In the genomic region with DNA sequence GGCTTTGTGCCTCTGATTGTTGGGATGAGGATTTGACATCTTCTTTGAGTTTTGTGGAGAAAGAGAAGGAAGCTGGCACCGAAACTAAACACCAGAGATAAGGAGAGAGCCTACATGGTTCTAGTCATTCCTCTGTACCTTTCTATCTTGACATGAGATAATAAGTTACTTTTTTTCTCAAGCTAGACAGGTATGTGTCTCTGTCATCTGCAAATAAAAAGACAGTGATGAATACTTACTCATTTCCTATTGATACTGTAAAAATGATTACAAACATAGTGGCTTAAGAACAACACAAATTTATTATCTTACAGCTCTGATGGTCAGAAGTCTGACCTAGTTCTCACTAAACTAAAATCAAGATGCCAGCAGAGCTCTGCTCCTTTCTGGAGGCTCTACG, we compare ENCODE assay signal across 37 cellular contexts.
"Had no signal": no experiment of that assay in that cellular context is flagged by ENCODE, and none has a peak within 500 bp of the region (broad histone marks: within the 10 kb centered on the region; RNA-seq: fewer than 3 reads in every experiment).

No MANE protein-coding gene starts in this region.

- H3K4me3 Mint-ChIP-seq: activated B cell treated with CpG ODN at 0.5 μM for 24 hours; activated CD4-positive, alpha-beta memory T cell treated with anti-CD3 and anti-CD28 coated beads for 36 hours; activated CD4-positive, alpha-beta T cell treated with anti-CD3 and anti-CD28 coated beads, Interleukin-2, amount 10 ng/mL, durations not matched to agents 24 days and 14 days; activated CD8-positive, alpha-beta T cell treated with anti-CD3 and anti-CD28 coated beads for 36 hours; activated naive CD4-positive, alpha-beta T cell treated with anti-CD3 and anti-CD28 coated beads for 36 hours; activated naive CD8-positive, alpha-beta T cell treated with anti-CD3 and anti-CD28 coated beads for 36 hours; activated T-cell treated with anti-CD3 and anti-CD28 coated beads, Interleukin-2, amount 50 U/mL, for 4 hours; activated T-cell treated with anti-CD3 and anti-CD28 coated beads, Interleukin-2, amount 50 U/mL, for 72 hours; activated T-helper 1 cell treated with anti-CD3 and anti-CD28 coated beads, Interleukin-12 subunit alpha, Interleukin-12 subunit beta, Interleukin-2, Interleukin-4 antibody, amounts not matched to agents 30 ng/mL and 10 ng/mL and 1 ng/mL, durations not matched to agents 14 hours and 24 hours and 36 hours; activated T-helper 17 cell treated with anti-CD3 and anti-CD28 coated beads, Interleukin-2, amount 50 U/mL, for 72 hours; central memory CD8-positive, alpha-beta T cell; T-helper 1 cell treated with Interleukin-12 subunit alpha and Interleukin-12 subunit beta and Interleukin-4 antibody, amounts not matched to agents 30 μg/mL and 1 μg/mL, for 36 hours; T-helper 2 cell treated with Interferon-gamma antibody and Interleukin-4, amounts not matched to agents 5 μg/mL and 100 μg/mL, for 36 hours had no signal

- ATAC-seq: activated CD8-positive, alpha-beta T cell treated with anti-CD3 and anti-CD28 coated beads for 36 hours; activated naive CD4-positive, alpha-beta T cell treated with anti-CD3 and anti-CD28 coated beads, Interleukin-2, amount 50 U/mL, for 72 hours; activated T-cell treated with anti-CD3 and anti-CD28 coated beads, Interleukin-2, amount 50 U/mL, for 4 hours; activated T-cell treated with anti-CD3 and anti-CD28 coated beads, Interleukin-2, amount 50 U/mL, for 72 hours; activated T-helper 17 cell treated with anti-CD3 and anti-CD28 coated beads, Interleukin-2, amount 50 U/mL, for 72 hours; body of pancreas had no signal

- H3K27ac ChIP-seq: adrenal gland, body of pancreas, brain microvascular endothelial cell, breast epithelium, cardiac muscle cell, VCaP had no signal

- H3K4me1 ChIP-seq: adrenal gland, body of pancreas, breast epithelium had no signal

- DNase-seq: activated B cell treated with CpG ODN at 0.5 μM for 24 hours; activated CD4-positive, alpha-beta memory T cell treated with anti-CD3 and anti-CD28 coated beads for 36 hours; activated CD4-positive, alpha-beta T cell treated with anti-CD3 and anti-CD28 coated beads for 4 hours; activated CD4-positive, alpha-beta T cell treated with anti-CD3 and anti-CD28 coated beads, Interleukin-2, amount 10 ng/mL, durations not matched to agents 24 days and 14 days; activated CD4-positive, alpha-beta T cell treated with anti-CD3 and anti-CD28 coated beads, Interleukin-2, amount 50 U/mL, for 1 hour; activated CD4-positive, alpha-beta T cell treated with anti-CD3 and anti-CD28 coated beads, Interleukin-2, amount 50 U/mL, for 4 hours; activated CD4-positive, CD25-positive, alpha-beta regulatory T cell treated with anti-CD3 and anti-CD28 coated beads, Interleukin-2, amount 50 U/mL, for 72 hours; activated CD8-positive, alpha-beta memory T cell treated with anti-CD3 and anti-CD28 coated beads, Interleukin-2, amount 50 U/mL, for 4 hours; activated CD8-positive, alpha-beta T cell treated with anti-CD3 and anti-CD28 coated beads for 36 hours; activated effector memory CD4-positive, alpha-beta T cell treated with anti-CD3 and anti-CD28 coated beads, Interleukin-2, amount 50 U/mL, for 16 hours; activated gamma-delta T cell treated with Interleukin-2 at 50 U/mL for 16 hours; activated naive CD4-positive, alpha-beta T cell; activated naive CD4-positive, alpha-beta T cell treated with anti-CD3 and anti-CD28 coated beads for 36 hours; activated naive CD4-positive, alpha-beta T cell treated with anti-CD3 and anti-CD28 coated beads, Interleukin-2, amount 50 U/mL, for 16 hours; activated naive CD8-positive, alpha-beta T cell treated with anti-CD3 and anti-CD28 coated beads for 36 hours; activated T-cell treated with anti-CD3 and anti-CD28 coated beads for 4 hours; activated T-cell treated with anti-CD3 and anti-CD28 coated beads, Interleukin-2, amount 50 U/mL, for 1 hour; activated T-cell treated with anti-CD3 and anti-CD28 coated beads, Interleukin-2, amount 50 U/mL, for 4 hours; activated T-cell treated with anti-CD3 and anti-CD28 coated beads, Interleukin-2, amount 50 U/mL, for 72 hours; adrenal gland; amniotic stem cell; aorta; body of pancreas; brain microvascular endothelial cell; caudate nucleus; cerebellar nuclear complex; T-helper 2 cell; T-helper 9 cell had no signal

- H3K4me1 Mint-ChIP-seq: activated B cell treated with CpG ODN at 0.5 μM for 24 hours; activated CD4-positive, alpha-beta T cell treated with anti-CD3 and anti-CD28 coated beads, Interleukin-2, amount 10 ng/mL, durations not matched to agents 24 days and 14 days; activated naive CD8-positive, alpha-beta T cell treated with anti-CD3 and anti-CD28 coated beads for 36 hours; activated T-helper 17 cell treated with anti-CD3 and anti-CD28 coated beads, Interleukin-2, amount 50 U/mL, for 72 hours; central memory CD8-positive, alpha-beta T cell had no signal

- H3K4me3 ChIP-seq: adrenal gland, body of pancreas, breast epithelium, cardiac muscle cell had no signal

- H3K27ac Mint-ChIP-seq: activated B cell treated with CpG ODN at 0.5 μM for 24 hours; activated CD4-positive, alpha-beta memory T cell treated with anti-CD3 and anti-CD28 coated beads for 36 hours; activated CD4-positive, alpha-beta T cell treated with anti-CD3 and anti-CD28 coated beads, Interleukin-2, amount 10 ng/mL, durations not matched to agents 24 days and 14 days; activated CD8-positive, alpha-beta T cell treated with anti-CD3 and anti-CD28 coated beads for 36 hours; activated naive CD4-positive, alpha-beta T cell treated with anti-CD3 and anti-CD28 coated beads for 36 hours; activated naive CD4-positive, alpha-beta T cell treated with anti-CD3 and anti-CD28 coated beads, Interleukin-2, amount 50 U/mL, for 72 hours; activated naive CD8-positive, alpha-beta T cell treated with anti-CD3 and anti-CD28 coated beads for 36 hours; activated T-cell treated with anti-CD3 and anti-CD28 coated beads, Interleukin-2, amount 50 U/mL, for 72 hours; activated T-helper 1 cell treated with anti-CD3 and anti-CD28 coated beads, Interleukin-12 subunit alpha, Interleukin-12 subunit beta, Interleukin-2, Interleukin-4 antibody, amounts not matched to agents 30 ng/mL and 10 ng/mL and 1 ng/mL, durations not matched to agents 14 hours and 24 hours and 36 hours; activated T-helper 17 cell treated with anti-CD3 and anti-CD28 coated beads, Interleukin-2, amount 50 U/mL, for 72 hours; T-helper 1 cell treated with Interleukin-12 subunit alpha and Interleukin-12 subunit beta and Interleukin-4 antibody, amounts not matched to agents 30 μg/mL and 1 μg/mL, for 36 hours; T-helper 2 cell treated with Interferon-gamma antibody and Interleukin-4, amounts not matched to agents 5 μg/mL and 100 μg/mL, for 36 hours had no signal

- H3K9me3 ChIP-seq: adrenal gland, body of pancreas had no signal

- H3K36me3 ChIP-seq: adrenal gland, brain microvascular endothelial cell, breast epithelium, cardiac muscle cell had no signal

- H3K36me3 Mint-ChIP-seq: activated CD4-positive, alpha-beta memory T cell treated with anti-CD3 and anti-CD28 coated beads for 36 hours; activated naive CD8-positive, alpha-beta T cell treated with anti-CD3 and anti-CD28 coated beads for 36 hours had no signal

- H3K27me3 Mint-ChIP-seq: activated B cell treated with CpG ODN at 0.5 μM for 24 hours; activated CD4-positive, alpha-beta memory T cell treated with anti-CD3 and anti-CD28 coated beads for 36 hours; activated CD4-positive, alpha-beta T cell treated with anti-CD3 and anti-CD28 coated beads, Interleukin-2, amount 10 ng/mL, durations not matched to agents 24 days and 14 days; activated CD8-positive, alpha-beta T cell treated with anti-CD3 and anti-CD28 coated beads for 36 hours; activated naive CD8-positive, alpha-beta T cell treated with anti-CD3 and anti-CD28 coated beads for 36 hours; activated T-helper 17 cell treated with anti-CD3 and anti-CD28 coated beads, Interleukin-2, amount 50 U/mL, for 72 hours; central memory CD8-positive, alpha-beta T cell had no signal

- H3K27me3 ChIP-seq: adrenal gland, body of pancreas, brain microvascular endothelial cell, breast epithelium, cardiac muscle cell had no signal
